In genomic region chr19:2457394-2458037, GRCh38 we compare ENCODE assay signal across 1 cellular context.
TF ChIP-seq lines count a peak whose summit lies in the region.

No MANE protein-coding gene starts in this region.

TF ChIP-seq in K562, 482 proteins besides CTCF, POLR2A, EP300 and RAD21:
- TF ChIP-seq RAD51 (IDR thresholded peaks at IDR 0.05; ENCODE audit: borderline replicate concordance, low read depth), result no peak
- TF ChIP-seq EP400 (IDR thresholded peaks at IDR 0.05), result 0 out of 2 replicates have a peak, but pooled peaks have one; percentile 1
- TF ChIP-seq ZNF121 (CRISPR knock-in tag; conservative IDR thresholded peaks at IDR 0.05), result peak; percentile 91
- TF ChIP-seq ZNF512 (tag; IDR thresholded peaks at IDR 0.05), result peak; percentile 66; the same call in 1 of the 2 replicates
- peak; percentile 45; the same call in 1 of the 2 replicates for TF ChIP-seq BCOR (IDR thresholded peaks at IDR 0.05)
- 0 out of 2 replicates have a peak, but pooled peaks have one; percentile 5 for TF ChIP-seq ATF6 (CRISPR knock-in tag; IDR thresholded peaks at IDR 0.05)
- TF ChIP-seq MLLT1 (IDR thresholded peaks at IDR 0.05), result peak in 1 of 2 experiments; percentile 75; a peak in 2 of 4 replicates
- TF ChIP-seq SOX6 (IDR thresholded peaks at IDR 0.05), result no peak
- peak; percentile 3 for TF ChIP-seq RBM25 (IDR thresholded peaks at IDR 0.05; ENCODE audit: low read depth, low read length, severe bottlenecking)
- TF ChIP-seq KDM1A (IDR thresholded peaks at IDR 0.05), result peak in 1 of 2 experiments; percentile 28; a peak in 1 of 4 replicates
- TF ChIP-seq SMAD4 (CRISPR knock-in tag; conservative IDR thresholded peaks at IDR 0.05), result no peak
- no peak for TF ChIP-seq KHSRP (IDR thresholded peaks at IDR 0.05)
